ENCODE assay signal across 32 cellular contexts in genomic region chr4:162699629-162700028, GRCh38.
"Had no signal": no experiment of that assay in that cellular context is flagged by ENCODE, and none has a peak within 500 bp of the region (broad histone marks: within the 10 kb centered on the region; RNA-seq: fewer than 3 reads in every experiment).

No MANE protein-coding gene starts in this region.

- H3K4me1 Mint-ChIP-seq: activated CD4-positive, alpha-beta T cell treated with anti-CD3 and anti-CD28 coated beads, Interleukin-2, amount 10 ng/mL, durations not matched to agents 7 days and 5 days; activated naive CD8-positive, alpha-beta T cell treated with anti-CD3 and anti-CD28 coated beads, Interleukin-2, amount 50 U/mL, for 24 hours; T-cell had no signal

- FAIRE-seq: bronchial epithelial cell, TTC549 had no signal

- H3K4me1 ChIP-seq: ascending aorta, body of pancreas had no signal

- H3K4me3 ChIP-seq: ascending aorta, body of pancreas, SK-N-MC had no signal

- H3K36me3 Mint-ChIP-seq: activated CD4-positive, alpha-beta memory T cell treated with anti-CD3 and anti-CD28 coated beads for 36 hours; T-cell had no signal

- H3K27ac Mint-ChIP-seq: activated CD4-positive, alpha-beta memory T cell treated with anti-CD3 and anti-CD28 coated beads for 36 hours; activated CD4-positive, alpha-beta T cell treated with anti-CD3 and anti-CD28 coated beads, Interleukin-2, amount 10 ng/mL, durations not matched to agents 7 days and 5 days; activated naive CD4-positive, alpha-beta T cell treated with anti-CD3 and anti-CD28 coated beads, Interleukin-2, amount 50 U/mL, for 72 hours; activated naive CD8-positive, alpha-beta T cell treated with anti-CD3 and anti-CD28 coated beads, Interleukin-2, amount 50 U/mL, for 24 hours; activated T-cell treated with anti-CD3 and anti-CD28 coated beads, Interleukin-2, amount 50 U/mL, for 72 hours; activated T-helper 2 cell treated with anti-CD3 and anti-CD28 coated beads, Interferon-gamma antibody, Interleukin-2, Interleukin-4, amounts not matched to agents 10 μg/mL and 5 μg/mL and 100 μg/mL, durations not matched to agents 14 hours and 24 hours and 36 hours; T-cell had no signal

- H3K27me3 ChIP-seq: ascending aorta, body of pancreas had no signal

- H3K4me3 Mint-ChIP-seq: activated CD4-positive, alpha-beta memory T cell treated with anti-CD3 and anti-CD28 coated beads for 36 hours; activated CD4-positive, alpha-beta T cell treated with anti-CD3 and anti-CD28 coated beads, Interleukin-2, amount 10 ng/mL, durations not matched to agents 7 days and 5 days; activated naive CD8-positive, alpha-beta T cell treated with anti-CD3 and anti-CD28 coated beads, Interleukin-2, amount 50 U/mL, for 24 hours; activated T-cell treated with anti-CD3 and anti-CD28 coated beads, Interleukin-2, amount 50 U/mL, for 72 hours; T-cell had no signal

- H3K9me3 Mint-ChIP-seq: activated CD4-positive, alpha-beta T cell treated with anti-CD3 and anti-CD28 coated beads, Interleukin-2, amount 10 ng/mL, durations not matched to agents 7 days and 5 days; activated naive CD8-positive, alpha-beta T cell treated with anti-CD3 and anti-CD28 coated beads, Interleukin-2, amount 50 U/mL, for 24 hours; activated T-helper 2 cell treated with anti-CD3 and anti-CD28 coated beads, Interferon-gamma antibody, Interleukin-2, Interleukin-4, amounts not matched to agents 10 μg/mL and 5 μg/mL and 100 μg/mL, durations not matched to agents 14 hours and 24 hours and 36 hours had no signal

- H3K9me3 ChIP-seq: body of pancreas had no signal

- H3K27me3 Mint-ChIP-seq: activated CD4-positive, alpha-beta memory T cell treated with anti-CD3 and anti-CD28 coated beads for 36 hours; activated CD4-positive, alpha-beta T cell treated with anti-CD3 and anti-CD28 coated beads, Interleukin-2, amount 10 ng/mL, durations not matched to agents 7 days and 5 days; activated naive CD8-positive, alpha-beta T cell treated with anti-CD3 and anti-CD28 coated beads, Interleukin-2, amount 50 U/mL, for 24 hours; T-cell had no signal

- DNase-seq: activated CD4-positive, alpha-beta memory T cell treated with anti-CD3 and anti-CD28 coated beads for 36 hours; activated CD4-positive, alpha-beta T cell treated with anti-CD3 and anti-CD28 coated beads, Interleukin-2, amount 10 ng/mL, durations not matched to agents 7 days and 5 days; activated CD4-positive, CD25-positive, alpha-beta regulatory T cell; activated naive CD4-positive, alpha-beta T cell treated with Interleukin-2 at 50 U/mL for 16 hours; activated naive CD8-positive, alpha-beta T cell treated with anti-CD3 and anti-CD28 coated beads, Interleukin-2, amount 50 U/mL, for 24 hours; activated T-cell treated with anti-CD3 and anti-CD28 coated beads for 4 hours; activated T-cell treated with anti-CD3 and anti-CD28 coated beads, Interleukin-2, amount 50 U/mL, for 72 hours; amniotic stem cell; body of pancreas; central memory CD4-positive, alpha-beta T cell; MM.1S; NCI-H1105; NCI-H1436; NCI-H1694 treated with DMSO at 0.1 percent for 48 hours; NCI-H2029 treated with DMSO at 0.1 percent for 48 hours; NCI-H345; NCI-H510A; NCI-H526 treated with DMSO at 0.1 percent for 48 hours; NCI-H82; RPMI8226; T-cell; T-helper 2 cell; T1000 had no signal

- ATAC-seq: activated naive CD4-positive, alpha-beta T cell treated with anti-CD3 and anti-CD28 coated beads, Interleukin-2, amount 50 U/mL, for 72 hours; activated naive CD8-positive, alpha-beta T cell treated with anti-CD3 and anti-CD28 coated beads, Interleukin-2, amount 50 U/mL, for 24 hours; activated T-cell treated with anti-CD3 and anti-CD28 coated beads, Interleukin-2, amount 50 U/mL, for 72 hours; body of pancreas; Panc1; Right ventricle myocardium inferior; T-cell had no signal

- H3K27ac ChIP-seq: ascending aorta, body of pancreas, SK-N-MC, VCaP had no signal

- H3K36me3 ChIP-seq: ascending aorta had no signal
